10 cellular contexts compared by ENCODE assay signal in the genomic region with DNA sequence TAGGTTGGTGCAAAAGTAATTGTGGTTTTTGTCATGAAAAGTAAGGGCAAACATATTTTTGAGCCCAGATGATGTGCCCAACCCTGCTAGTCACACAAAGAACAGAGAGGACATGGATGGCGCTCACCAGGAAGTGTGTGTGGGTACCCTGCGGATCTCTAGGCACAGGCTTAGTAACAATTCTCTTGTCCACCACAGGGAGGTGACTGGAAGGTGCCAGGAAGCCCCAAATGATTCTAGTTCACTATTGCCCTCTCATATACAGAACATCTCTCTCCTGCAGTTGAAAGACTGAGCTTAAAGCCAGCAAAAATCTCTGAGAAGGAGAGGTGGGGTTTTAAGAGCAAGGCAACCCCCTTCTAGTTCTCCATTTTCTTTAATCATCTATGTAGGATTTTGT.
A peak's percentile ranks its signal among the peaks of the same experiment; 100 is the strongest.
DNase-seq lines count a peak whose midpoint lies in the region; ATAC-seq and TF ChIP-seq lines count a peak whose summit lies in the region.
"Had no signal": no experiment of that assay in that cellular context is flagged by ENCODE, and none has a peak within 500 bp of the region (broad histone marks: within the 10 kb centered on the region; RNA-seq: fewer than 3 reads in every experiment).

No MANE protein-coding gene starts in this region.

- POLR2A ChIA-PET in activated CD4-positive, alpha-beta memory T cell treated with anti-CD3 and anti-CD28 coated beads, Interleukin-2, amount 10 ng/mL, durations not matched to agents 7 days and 5 days (lab: Charles Lee): interaction anchor here (1.1 to 6.8 kb wide), 8 partner anchors 9 to 276 kb away, joined by 3 to 57 read pairs (median 10); no protein-coding TSS in a partner anchor

- no peaks in the 10 kb centered on the region for H3K27me3 ChIP-seq in BLaER1

- no peaks in the 10 kb centered on the region for H3K36me3 ChIP-seq in BLaER1

- H3K36me3 Mint-ChIP-seq in activated CD4-positive, alpha-beta memory T cell treated with anti-CD3 and anti-CD28 coated beads, Interleukin-2, amount 10 ng/mL, durations not matched to agents 7 days and 5 days (ENCODE audit: low read depth): peaks cover 3% of the 10 kb centered on the region
- H3K36me3 Mint-ChIP-seq in glutamatergic neuron (ENCODE audit: unreplicated experiment): no peaks in the 10 kb centered on the region

- TF ChIP-seq CTCF in glutamatergic neuron (IDR thresholded peaks at IDR 0.05; ENCODE audit: partially characterized antibody, unreplicated experiment): no peak

- ATAC-seq in GM18520 (IDR thresholded peaks at IDR 0.05; ENCODE audit: unreplicated experiment): peak; percentile 35
- ATAC-seq in HG03354 (IDR thresholded peaks at IDR 0.05; ENCODE audit: poor library complexity, severe bottlenecking, unreplicated experiment): peak; percentile 61
- ATAC-seq in HG02885 (IDR thresholded peaks at IDR 0.05; ENCODE audit: poor library complexity, unreplicated experiment): no peak

- H3K4me2 ChIP-seq in BLaER1: peak overlapping the region; percentile 59

- peak; percentile 43 for DNase-seq in activated CD4-positive, alpha-beta memory T cell treated with anti-CD3 and anti-CD28 coated beads, Interleukin-2, amount 10 ng/mL, durations not matched to agents 7 days and 5 days
- DNase-seq in HPDE6-E6E7 (ENCODE audit: extremely low spot score) (no peak), glutamatergic neuron (no peak), NCI-H2227 (lab: John Stamatoyannopoulos, UW; ENCODE audit: unreplicated experiment) (no peak)
- DNase-seq: KG1; stimulated activated CD4-positive, alpha-beta T cell treated with anti-CD3 and anti-CD28 coated beads, Interleukin-4, amount 100 ng/mL, for 1 hour had no signal

- no peak overlapping the region for H3K27ac ChIP-seq in BLaER1

- no peak overlapping the region for H3K9ac ChIP-seq in BLaER1

- no peak overlapping the region for H3K4me3 ChIP-seq in BLaER1

- H3K27ac Mint-ChIP-seq in activated CD4-positive, alpha-beta memory T cell treated with anti-CD3 and anti-CD28 coated beads, Interleukin-2, amount 10 ng/mL, durations not matched to agents 7 days and 5 days: peak overlapping the region; percentile 23
- no peak overlapping the region for H3K27ac Mint-ChIP-seq in glutamatergic neuron (ENCODE audit: unreplicated experiment)

- H4K20me1 ChIP-seq in BLaER1: no peaks in the 10 kb centered on the region

- no peaks in the 10 kb centered on the region for H3K9me3 ChIP-seq in BLaER1

- H3K27me3 Mint-ChIP-seq in activated CD4-positive, alpha-beta memory T cell treated with anti-CD3 and anti-CD28 coated beads, Interleukin-2, amount 10 ng/mL, durations not matched to agents 7 days and 5 days: no peaks in the 10 kb centered on the region
- H3K27me3 Mint-ChIP-seq in glutamatergic neuron (ENCODE audit: unreplicated experiment): no peaks in the 10 kb centered on the region

- peaks cover 54% of the 10 kb centered on the region for H3K4me1 Mint-ChIP-seq in activated CD4-positive, alpha-beta memory T cell treated with anti-CD3 and anti-CD28 coated beads, Interleukin-2, amount 10 ng/mL, durations not matched to agents 7 days and 5 days
- no peaks in the 10 kb centered on the region for H3K4me1 Mint-ChIP-seq in glutamatergic neuron (ENCODE audit: low read depth, unreplicated experiment)

- H3K9me3 Mint-ChIP-seq in activated CD4-positive, alpha-beta memory T cell treated with anti-CD3 and anti-CD28 coated beads, Interleukin-2, amount 10 ng/mL, durations not matched to agents 7 days and 5 days: no peaks in the 10 kb centered on the region
- no peaks in the 10 kb centered on the region for H3K9me3 Mint-ChIP-seq in glutamatergic neuron (ENCODE audit: unreplicated experiment)

- CTCF ChIA-PET in activated CD4-positive, alpha-beta memory T cell treated with anti-CD3 and anti-CD28 coated beads, Interleukin-2, amount 10 ng/mL, durations not matched to agents 7 days and 5 days (lab: Charles Lee): interaction anchor here (0.5 to 4.7 kb wide), 13 partner anchors 10 to 472 kb away, joined by 3 to 24 read pairs (median 6); no protein-coding TSS in a partner anchor

- no peak overlapping the region for H3K4me3 Mint-ChIP-seq in activated CD4-positive, alpha-beta memory T cell treated with anti-CD3 and anti-CD28 coated beads, Interleukin-2, amount 10 ng/mL, durations not matched to agents 7 days and 5 days
- H3K4me3 Mint-ChIP-seq in glutamatergic neuron (ENCODE audit: unreplicated experiment): no peak overlapping the region

- H3K4me1 ChIP-seq in BLaER1: peaks cover 49% of the 10 kb centered on the region
